ENCODE assay signal across 16 cellular contexts in the genomic region with DNA sequence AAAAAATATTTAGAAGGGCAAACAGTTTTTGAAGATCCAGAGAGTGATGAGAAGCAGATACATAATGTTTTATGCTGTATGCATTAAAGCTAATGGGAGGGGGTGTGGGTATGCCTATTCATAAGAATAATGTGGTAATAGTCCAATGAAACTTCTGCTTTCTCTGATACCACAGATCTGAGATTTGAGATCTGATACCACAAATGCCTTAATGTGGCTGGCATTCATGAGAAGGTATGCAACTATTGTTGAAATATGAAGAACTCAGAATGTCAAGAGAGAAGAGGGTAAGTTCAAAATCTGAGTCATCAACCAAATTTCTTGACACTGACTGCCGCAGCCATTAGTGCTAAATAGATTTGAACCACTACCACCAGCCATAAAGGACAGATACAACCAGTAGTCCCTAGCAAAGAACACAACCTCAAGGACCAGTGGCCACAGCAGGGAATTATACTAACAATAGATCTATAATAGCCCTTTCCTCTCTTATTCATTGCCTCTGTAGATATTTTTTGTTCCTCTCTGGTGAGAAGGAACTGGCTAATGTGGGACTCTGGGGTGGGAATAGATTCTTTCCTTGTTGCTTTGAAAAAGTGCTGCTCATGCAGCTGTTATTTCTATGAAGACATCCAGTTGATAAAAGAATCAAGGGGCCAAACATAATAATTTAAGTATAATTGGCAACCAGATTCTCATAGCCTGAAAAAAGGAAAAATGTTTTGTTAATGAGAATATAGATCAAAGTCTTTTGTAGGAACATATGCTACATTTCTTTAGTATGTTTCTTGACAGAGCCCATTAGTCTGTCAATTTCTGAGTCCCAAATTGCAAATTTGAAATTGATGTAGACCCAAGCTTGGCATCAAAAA.
DNase-seq lines count a peak whose midpoint lies in the region; ATAC-seq and TF ChIP-seq lines count a peak whose summit lies in the region.
"Had no signal": no experiment of that assay in that cellular context is flagged by ENCODE, and none has a peak within 500 bp of the region (broad histone marks: within the 10 kb centered on the region; RNA-seq: fewer than 3 reads in every experiment).

No MANE protein-coding gene starts in this region.

- no peak for ATAC-seq in HG03135 (IDR thresholded peaks at IDR 0.05; ENCODE audit: unreplicated experiment)
- no peak for ATAC-seq in GM18873 (IDR thresholded peaks at IDR 0.05; ENCODE audit: low FRiP score, unreplicated experiment)
- no peak for ATAC-seq in HG02623 (IDR thresholded peaks at IDR 0.05; ENCODE audit: unreplicated experiment)
- ATAC-seq: Right ventricle myocardium inferior had no signal

- DNase-seq in prostate gland (ENCODE audit: low spot score), result no peak
- DNase-seq: ACHN; activated CD8-positive, alpha-beta memory T cell treated with anti-CD3 and anti-CD28 coated beads, Interleukin-2, amount 50 U/mL, for 48 hours; GOT3; midbrain; stimulated activated CD4-positive, alpha-beta T cell treated with anti-CD3 and anti-CD28 coated beads, Interleukin-2, amount 100 ng/mL, for 24 hours had no signal

- POLR2A ChIA-PET in HEK293 (lab: Yijun Ruan, JAX), result no interaction called here

- H3K4me3 ChIP-seq in BLaER1, result no peak overlapping the region
- no peak overlapping the region for H3K4me3 ChIP-seq in HEK293 (ENCODE audit: low read depth, low read length)
- H3K4me3 ChIP-seq in OCI-LY1 (ENCODE audit: low read depth, low read length, poor library complexity, severe bottlenecking), result no peak overlapping the region
- peak overlapping the region; percentile 9; the same call in 1 of the 2 replicates for H3K4me3 ChIP-seq in iPS-20b (ENCODE audit: low read length)
- H3K4me3 ChIP-seq in prostate gland, result no peak overlapping the region
- H3K4me3 ChIP-seq: coronary artery, esophagus muscularis mucosa had no signal

- peaks cover 65% of the 10 kb centered on the region for H3K4me1 ChIP-seq in BLaER1
- peaks cover 33% of the 10 kb centered on the region for H3K4me1 ChIP-seq in HEK293 (ENCODE audit: control insufficient read depth, insufficient read depth, low read length)
- H3K4me1 ChIP-seq in OCI-LY1 (ENCODE audit: insufficient read depth, low read length, severe bottlenecking), result peaks cover 100% of the 10 kb centered on the region
- peaks cover 48% of the 10 kb centered on the region for H3K4me1 ChIP-seq in iPS-20b (ENCODE audit: insufficient read depth, low read length)
- no peaks in the 10 kb centered on the region for H3K4me1 ChIP-seq in prostate gland (replicated peaks)

- TF ChIP-seq POLR2A in prostate gland (IDR thresholded peaks at IDR 0.05), result no peak

- no peaks in the 10 kb centered on the region for H3K9me2 ChIP-seq in OCI-LY1 (ENCODE audit: low read depth, low read length)

- H3K79me2 ChIP-seq in OCI-LY1 (ENCODE audit: insufficient read depth, low read length), result no peaks in the 10 kb centered on the region

- H3K4me2 ChIP-seq in BLaER1 (peak overlapping the region; percentile 83), OCI-LY1 (ENCODE audit: low read length) (peak overlapping the region; percentile 74; the same call in 1 of the 2 replicates)

- CTCF ChIA-PET in HEK293 (lab: Yijun Ruan, JAX), result interaction anchor here (0.6 kb wide), 1 partner anchor 135 kb away, joined by 3 read pairs; no protein-coding TSS in a partner anchor

- H3F3A ChIP-seq in OCI-LY1 (ENCODE audit: insufficient read depth, low read length), result 0 out of 2 replicates have a peak, but pooled peaks cover 11% of the 10 kb centered on the region

- H3K36me3 ChIP-seq in BLaER1, result no peaks in the 10 kb centered on the region
- H3K36me3 ChIP-seq in HEK293 (ENCODE audit: control insufficient read depth in 2 of 2, insufficient read depth in 1 of 2, low read length in 2 of 2), result no peaks in the 10 kb centered on the region
- H3K36me3 ChIP-seq in OCI-LY1 (ENCODE audit: insufficient read depth, low read length), result no peaks in the 10 kb centered on the region
- H3K36me3 ChIP-seq in iPS-20b (ENCODE audit: insufficient read depth, low read depth, low read length), result no peaks in the 10 kb centered on the region
- H3K36me3 ChIP-seq in prostate gland, result no peaks in the 10 kb centered on the region
- H3K36me3 ChIP-seq: esophagus muscularis mucosa had no signal

- intact Hi-C loops in prostate gland (cut with DNase I), result no loop called here

- 87% methylated on average over 1 of the region's 1 CpG for WGBS in prostate gland

- H3K9ac ChIP-seq in BLaER1 (no peak overlapping the region), OCI-LY1 (ENCODE audit: low read length) (peak overlapping the region; percentile 17; the same call in 1 of the 2 replicates), iPS-20b (ENCODE audit: low read depth, low read length) (no peak overlapping the region)

- no peaks in the 10 kb centered on the region for H3K27me3 ChIP-seq in BLaER1
- no peaks in the 10 kb centered on the region for H3K27me3 ChIP-seq in OCI-LY1 (ENCODE audit: insufficient read depth, low read length)
- H3K27me3 ChIP-seq in iPS-20b (ENCODE audit: insufficient read depth, low read length), result no peaks in the 10 kb centered on the region
- no peaks in the 10 kb centered on the region for H3K27me3 ChIP-seq in prostate gland (replicated peaks; ENCODE audit: insufficient read depth)
- H3K27me3 ChIP-seq: esophagus muscularis mucosa had no signal

- no peak overlapping the region for H2AFZ ChIP-seq in OCI-LY1 (ENCODE audit: low read length)

- H3K27ac ChIP-seq in BLaER1 (peak overlapping the region; percentile 84), HEK293 (ENCODE audit: extremely low read depth, low read depth, low read length) (no peak overlapping the region; the same call in 1 of the 2 replicates), OCI-LY1 (ENCODE audit: low read depth, low read length, poor library complexity, severe bottlenecking) (peak overlapping the region; percentile 97), iPS-20b (ENCODE audit: low read length) (no peak overlapping the region), prostate gland (no peak overlapping the region)
- H3K27ac ChIP-seq: coronary artery, esophagus muscularis mucosa had no signal

- H3K9me3 ChIP-seq in BLaER1 (peaks cover 19% of the 10 kb centered on the region), HEK293 (ENCODE audit: control insufficient read depth, insufficient read depth, low read depth, low read length) (no peaks in the 10 kb centered on the region; the same call in 1 of the 2 replicates), OCI-LY1 (ENCODE audit: low read length) (no peaks in the 10 kb centered on the region), iPS-20b (ENCODE audit: insufficient read depth, low read depth, low read length) (no peaks in the 10 kb centered on the region), prostate gland (no peaks in the 10 kb centered on the region)
- H3K9me3 ChIP-seq: esophagus muscularis mucosa had no signal

- no peak for TF ChIP-seq CTCF in HEK293 (tag by site-specific recombination; IDR thresholded peaks at IDR 0.05)
- TF ChIP-seq CTCF in OCI-LY1 (IDR thresholded peaks at IDR 0.05; ENCODE audit: low read length), result no peak
- TF ChIP-seq CTCF in prostate gland (IDR thresholded peaks at IDR 0.05), result no peak

- H4K20me1 ChIP-seq in BLaER1 (no peaks in the 10 kb centered on the region), OCI-LY1 (ENCODE audit: insufficient read depth, low read length) (no peaks in the 10 kb centered on the region)

TF ChIP-seq in HEK293, 187 proteins besides CTCF, POLR2A, EP300 and RAD21:
- TF ChIP-seq ZNF133 (tag by site-specific recombination; IDR thresholded peaks at IDR 0.05) (peak; percentile 94), SP2 (tag by site-specific recombination; IDR thresholded peaks at IDR 0.05) (no peak)

Comparison
In these comparisons a context has a peak if more than half of its experiments do, and no peak if none do; other contexts are left out.
1. H3K27ac ChIP-seq: peak in BLaER1 (single experiment) and OCI-LY1 (single experiment); none in HEK293 (single experiment), iPS-20b (single experiment) and prostate gland (0 of 2).